In the genomic region with DNA sequence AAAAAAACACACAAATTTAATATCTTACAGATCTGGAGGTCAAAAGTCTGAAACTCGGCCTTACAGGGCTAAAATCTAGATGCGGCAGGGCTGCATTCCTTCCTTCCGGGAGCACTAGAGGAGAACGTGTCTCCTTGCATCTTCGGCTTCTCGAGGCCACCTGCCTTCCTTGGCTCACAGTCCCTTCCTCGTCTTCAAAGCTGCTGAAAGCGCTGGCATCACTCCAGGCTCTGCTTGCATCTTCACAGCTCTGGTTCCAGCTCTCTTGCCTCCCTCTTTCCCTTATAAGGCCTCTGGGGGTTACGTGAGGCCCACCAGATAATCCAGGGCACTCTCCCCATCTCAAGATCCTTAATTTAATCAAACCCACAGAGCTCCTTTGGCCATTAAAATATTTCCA, we compare ENCODE assay signal across 16 cellular contexts. TPM values are rescaled to one million over a fixed set of nuclear protein-coding genes. Genes with fewer than 3 reads are reported as not detected.
A peak's percentile ranks its signal among the peaks of the same experiment; 100 is the strongest.
DNase-seq lines count a peak whose midpoint lies in the region; ATAC-seq and TF ChIP-seq lines count a peak whose summit lies in the region.
"Had no signal": no experiment of that assay in that cellular context is flagged by ENCODE, and none has a peak within 500 bp of the region (broad histone marks: within the 10 kb centered on the region; RNA-seq: fewer than 3 reads in every experiment).

No MANE protein-coding gene starts in this region.

- H3K4me2 ChIP-seq in GM23338: no peak overlapping the region

- H3K4me3 Mint-ChIP-seq in CD4-positive, CD25-positive, alpha-beta regulatory T cell: no peak overlapping the region
- no peak overlapping the region for H3K4me3 Mint-ChIP-seq in GM23338
- H3K4me3 Mint-ChIP-seq in activated naive CD8-positive, alpha-beta T cell: no peak overlapping the region
- peak overlapping the region in 6 of 10 donors; percentile 29 to 62 (median 46) for H3K4me3 Mint-ChIP-seq in naive thymus-derived CD8-positive, alpha-beta T cell
- H3K4me3 Mint-ChIP-seq: activated CD8-positive, alpha-beta memory T cell treated with anti-CD3 and anti-CD28 coated beads, Interleukin-2, amount 10 ng/mL, durations not matched to agents 7 days and 5 days had no signal

- H3K36me3 ChIP-seq in CD4-positive, CD25-positive, alpha-beta regulatory T cell (ENCODE audit: control insufficient read depth, insufficient read depth, low read length): peaks cover 4% of the 10 kb centered on the region
- no peaks in the 10 kb centered on the region for H3K36me3 ChIP-seq in GM23338 (ENCODE audit: insufficient read depth)

- no peaks in the 10 kb centered on the region for H3K9me3 ChIP-seq in CD4-positive, CD25-positive, alpha-beta regulatory T cell (ENCODE audit: control insufficient read depth in 2 of 2, low read length in 2 of 2)
- H3K9me3 ChIP-seq: gastrocnemius medialis had no signal

- POLR2A ChIA-PET in naive thymus-derived CD8-positive, alpha-beta T cell (lab: Charles Lee): interaction anchor here (0.9 to 7.6 kb wide), 2 partner anchors 15 to 31 kb away, joined by 4 to 35 read pairs; partner anchors contain the start of genes IRGQ and ZNF576

- no peaks in the 10 kb centered on the region; the same call in 1 of the 2 replicates for H4K20me1 ChIP-seq in GM23338 (replicated peaks; ENCODE audit: insufficient read depth)

- H3K27ac ChIP-seq in CD4-positive, CD25-positive, alpha-beta regulatory T cell (ENCODE audit: insufficient read depth, low read length, poor library complexity, severe bottlenecking): no peak overlapping the region
- no peak overlapping the region for H3K27ac ChIP-seq in GM23338 (ENCODE audit: low read depth)
- H3K27ac ChIP-seq: gastrocnemius medialis, VCaP had no signal

- no peak overlapping the region for H3K4me3 ChIP-seq in CD4-positive, CD25-positive, alpha-beta regulatory T cell (ENCODE audit: low read depth, low read length)
- no peak overlapping the region for H3K4me3 ChIP-seq in GM23338
- H3K4me3 ChIP-seq: gastrocnemius medialis had no signal

- peak overlapping the region; percentile 38 to 97 (median 65) for H3K27ac Mint-ChIP-seq in CD4-positive, CD25-positive, alpha-beta regulatory T cell
- 0 out of 2 replicates have a peak overlapping the region, but pooled peaks have one; percentile 65 for H3K27ac Mint-ChIP-seq in GM23338
- H3K27ac Mint-ChIP-seq in activated naive CD8-positive, alpha-beta T cell: peak overlapping the region; percentile 80
- H3K27ac Mint-ChIP-seq in naive thymus-derived CD8-positive, alpha-beta T cell: peak overlapping the region; percentile 87 to 98 (median 94)

- no peaks in the 10 kb centered on the region for H3K27me3 ChIP-seq in CD4-positive, CD25-positive, alpha-beta regulatory T cell (ENCODE audit: control insufficient read depth, insufficient read depth, low read length)
- H3K27me3 ChIP-seq in GM23338 (ENCODE audit: insufficient read depth): no peaks in the 10 kb centered on the region
- H3K27me3 ChIP-seq: gastrocnemius medialis had no signal

- H3K9me2 ChIP-seq in GM23338 (ENCODE audit: insufficient read depth): no peaks in the 10 kb centered on the region

- DNase-seq in CD4-positive, CD25-positive, alpha-beta regulatory T cell: no peak
- DNase-seq in GM23338 (ENCODE audit: low spot score): no peak
- peak in 3 of 10 donors; percentile 10 to 19 (median 15) for DNase-seq in naive thymus-derived CD8-positive, alpha-beta T cell
- no peak for DNase-seq in NCI-H82 (lab: John Stamatoyannopoulos, UW)
- DNase-seq in islet precursor cell: no peak
- DNase-seq: activated CD8-positive, alpha-beta memory T cell treated with anti-CD3 and anti-CD28 coated beads, Interleukin-2, amount 10 ng/mL, durations not matched to agents 7 days and 5 days; EL; gastrocnemius medialis; Karpas-422; NCI-H1417 treated with DMSO at 0.1 percent for 48 hours; PC-3; retina had no signal

- TF ChIP-seq CTCF in GM23338 (conservative IDR thresholded peaks at IDR 0.05; ENCODE audit: low read depth in 2 of 2): no peak

- no peaks in the 10 kb centered on the region for H3K27me3 Mint-ChIP-seq in CD4-positive, CD25-positive, alpha-beta regulatory T cell
- peaks cover 2% of the 10 kb centered on the region for H3K27me3 Mint-ChIP-seq in GM23338 (ENCODE audit: insufficient read depth, low read depth, poor library complexity)
- no peaks in the 10 kb centered on the region for H3K27me3 Mint-ChIP-seq in activated naive CD8-positive, alpha-beta T cell
- H3K27me3 Mint-ChIP-seq in naive thymus-derived CD8-positive, alpha-beta T cell: no peaks in the 10 kb centered on the region
- H3K27me3 Mint-ChIP-seq: activated CD8-positive, alpha-beta memory T cell treated with anti-CD3 and anti-CD28 coated beads, Interleukin-2, amount 10 ng/mL, durations not matched to agents 7 days and 5 days had no signal

- no peak for ATAC-seq in CD4-positive, CD25-positive, alpha-beta regulatory T cell (ENCODE audit: low read depth in 2 of 2)
- ATAC-seq in GM23338 (no peak), GM21619 (IDR thresholded peaks at IDR 0.05; ENCODE audit: unreplicated experiment) (no peak)
- no peak for ATAC-seq in naive thymus-derived CD8-positive, alpha-beta T cell
- ATAC-seq: activated CD8-positive, alpha-beta memory T cell treated with anti-CD3 and anti-CD28 coated beads, Interleukin-2, amount 10 ng/mL, durations not matched to agents 7 days and 5 days; gastrocnemius medialis; PC-3 had no signal

- 0 out of 2 replicates have a peak, but pooled peaks cover 3% of the 10 kb centered on the region for H3K79me2 ChIP-seq in GM23338 (replicated peaks; ENCODE audit: insufficient read depth)

- H3F3A ChIP-seq in GM23338 (replicated peaks; ENCODE audit: low read depth): 0 out of 2 replicates have a peak, but pooled peaks cover 5% of the 10 kb centered on the region

- peaks cover 16% of the 10 kb centered on the region for H3K36me3 Mint-ChIP-seq in CD4-positive, CD25-positive, alpha-beta regulatory T cell
- peaks cover 23% of the 10 kb centered on the region for H3K36me3 Mint-ChIP-seq in GM23338 (ENCODE audit: low read depth)
- H3K36me3 Mint-ChIP-seq in activated naive CD8-positive, alpha-beta T cell: peaks cover 11% of the 10 kb centered on the region
- peaks cover 0 to 21% (median 0%) of the 10 kb centered on the region in 3 donors for H3K36me3 Mint-ChIP-seq in naive thymus-derived CD8-positive, alpha-beta T cell

- no peak overlapping the region for H2AFZ ChIP-seq in GM23338

- peaks cover under 1 to 54% (median 42%) of the 10 kb centered on the region in 4 donors for H3K4me1 Mint-ChIP-seq in CD4-positive, CD25-positive, alpha-beta regulatory T cell
- peaks cover under 1% of the 10 kb centered on the region; the same call in 2 of the 3 replicates for H3K4me1 Mint-ChIP-seq in GM23338
- H3K4me1 Mint-ChIP-seq in activated naive CD8-positive, alpha-beta T cell (ENCODE audit: low read depth): peaks cover 58% of the 10 kb centered on the region
- peaks cover 35 to 67% (median 64%) of the 10 kb centered on the region in 4 donors for H3K4me1 Mint-ChIP-seq in naive thymus-derived CD8-positive, alpha-beta T cell

- H3K4me1 ChIP-seq in CD4-positive, CD25-positive, alpha-beta regulatory T cell (ENCODE audit: control insufficient read depth, insufficient read depth, low read length, poor library complexity, severe bottlenecking): peaks cover 35% of the 10 kb centered on the region
- H3K4me1 ChIP-seq in GM23338 (ENCODE audit: insufficient read depth): no peaks in the 10 kb centered on the region

- peaks cover 0 to 2% (median 0%) of the 10 kb centered on the region in 7 donors for H3K9me3 Mint-ChIP-seq in CD4-positive, CD25-positive, alpha-beta regulatory T cell
- H3K9me3 Mint-ChIP-seq in GM23338: no peaks in the 10 kb centered on the region
- no peaks in the 10 kb centered on the region for H3K9me3 Mint-ChIP-seq in activated naive CD8-positive, alpha-beta T cell (ENCODE audit: low read depth)
- peaks cover 0 to 1% (median 0%) of the 10 kb centered on the region in 9 donors for H3K9me3 Mint-ChIP-seq in naive thymus-derived CD8-positive, alpha-beta T cell

RNA-seq across cellular contexts. Expression of gene XRCC1, which starts 10.5 kb away (rescaled TPM):
- total RNA-seq in CD4-positive, CD25-positive, alpha-beta regulatory T cell: 35.4 TPM
- 10 to 100 TPM; 19.8 to 26.9 (median 24.3) TPM for polyA plus RNA-seq in CD4-positive, CD25-positive, alpha-beta regulatory T cell
- total RNA-seq in GM23338 (2014; rRNA removed; shearing (Covaris generic)): 45.8 and 49.5 TPM in 2 replicates
- 32.0 and 35.3 TPM in 2 replicates for polyA plus RNA-seq in GM23338 (2016; fragmentation: Nextera tagmentation; extraction: Ambion mirVana)
- 10 to 100 TPM; 38.2 to 39.0 TPM for total RNA-seq in naive thymus-derived CD8-positive, alpha-beta T cell
- 10 to 100 TPM; 16.8 to 34.6 (median 33.7) TPM for polyA plus RNA-seq in naive thymus-derived CD8-positive, alpha-beta T cell

RNA-seq across cellular contexts. Expression of gene PINLYP, which starts 10.8 kb away (rescaled TPM):
- total RNA-seq in CD4-positive, CD25-positive, alpha-beta regulatory T cell: not detected
- polyA plus RNA-seq in CD4-positive, CD25-positive, alpha-beta regulatory T cell: 1 to 10 TPM in 1 of 4 donors, under 1 TPM in 3; 0.42 to 1.3 (median 0.65) TPM
- 4.3 and 7.8 TPM in 2 replicates for total RNA-seq in GM23338 (2014; rRNA removed; shearing (Covaris generic))
- polyA plus RNA-seq in GM23338 (2016; fragmentation: Nextera tagmentation; extraction: Ambion mirVana): 11.1 and 12.1 TPM in 2 replicates
- 1 to 10 TPM; 2.5 to 2.7 TPM for total RNA-seq in naive thymus-derived CD8-positive, alpha-beta T cell
- 1 to 10 TPM in 2 of 3 donors, under 1 TPM in 1; 0.68 to 2.3 (median 1.7) TPM for polyA plus RNA-seq in naive thymus-derived CD8-positive, alpha-beta T cell
- total RNA-seq: NCI-H460 had no signal

RNA-seq across cellular contexts. Expression of gene IRGQ, which starts 31.1 kb away (rescaled TPM):
- total RNA-seq in CD4-positive, CD25-positive, alpha-beta regulatory T cell: 40.9 TPM
- 1 to 10 TPM in 3 of 4 donors, under 1 TPM in 1; 0.54 to 3.0 (median 1.5) TPM for polyA plus RNA-seq in CD4-positive, CD25-positive, alpha-beta regulatory T cell
- 49.6 and 72.7 TPM in 2 replicates for total RNA-seq in GM23338 (2014; rRNA removed; shearing (Covaris generic))
- 8.4 and 8.7 TPM in 2 replicates for polyA plus RNA-seq in GM23338 (2016; fragmentation: Nextera tagmentation; extraction: Ambion mirVana)
- total RNA-seq in naive thymus-derived CD8-positive, alpha-beta T cell: 10 to 100 TPM; 14.9 to 15.7 TPM
- 1 to 10 TPM in 1 of 3 donors, under 1 TPM in 2; 0.37 to 1.1 (median 0.82) TPM for polyA plus RNA-seq in naive thymus-derived CD8-positive, alpha-beta T cell

RNA-seq across cellular contexts. Expression of gene ZNF576, which starts 31.6 kb away (rescaled TPM):
- 8.7 TPM for total RNA-seq in CD4-positive, CD25-positive, alpha-beta regulatory T cell
- polyA plus RNA-seq in CD4-positive, CD25-positive, alpha-beta regulatory T cell: 10 to 100 TPM in 2 of 4 donors, 1 to 10 TPM in 2; 5.5 to 11.0 (median 9.9) TPM
- total RNA-seq in GM23338 (2014; rRNA removed; shearing (Covaris generic)): 5.9 and 14.1 TPM in 2 replicates
- polyA plus RNA-seq in GM23338 (2016; fragmentation: Nextera tagmentation; extraction: Ambion mirVana): 15.5 and 16.9 TPM in 2 replicates
- total RNA-seq in naive thymus-derived CD8-positive, alpha-beta T cell: 10 to 100 TPM; 17.1 to 17.8 TPM
- 10 to 100 TPM in 1 of 3 donors, 1 to 10 TPM in 2; 6.2 to 10.4 (median 9.3) TPM for polyA plus RNA-seq in naive thymus-derived CD8-positive, alpha-beta T cell

RNA-seq across cellular contexts. Expression of gene ZNF575, which starts 31.8 kb away (rescaled TPM):
- 3.3 TPM for total RNA-seq in CD4-positive, CD25-positive, alpha-beta regulatory T cell
- polyA plus RNA-seq in CD4-positive, CD25-positive, alpha-beta regulatory T cell: 1 to 10 TPM in 3 of 4 donors, under 1 TPM in 1; 0.83 to 1.6 (median 1.3) TPM
- total RNA-seq in GM23338 (2014; rRNA removed; shearing (Covaris generic)): 0.10 TPM in 1 of 2 replicates, not detected in the other
- polyA plus RNA-seq in GM23338 (2016; fragmentation: Nextera tagmentation; extraction: Ambion mirVana): 0.42 and 0.65 TPM in 2 replicates
- 1 to 10 TPM; 5.1 to 5.3 TPM for total RNA-seq in naive thymus-derived CD8-positive, alpha-beta T cell
- 1 to 10 TPM; 1.7 to 4.1 (median 3.0) TPM for polyA plus RNA-seq in naive thymus-derived CD8-positive, alpha-beta T cell
- total RNA-seq: gastrocnemius medialis, PC-3 had no signal

Comparison
In these comparisons a context has a peak if more than half of its experiments do, and no peak if none do; other contexts are left out.
1. H3K4me3 Mint-ChIP-seq: peak in naive thymus-derived CD8-positive, alpha-beta T cell (6 of 10); none in CD4-positive, CD25-positive, alpha-beta regulatory T cell (0 of 4), GM23338 (single experiment) and activated naive CD8-positive, alpha-beta T cell (single experiment).
2. Peak in every context shown above with its lines, with median percentiles within 50 percentile points of each other: H3K27ac Mint-ChIP-seq.